In the genomic region with DNA sequence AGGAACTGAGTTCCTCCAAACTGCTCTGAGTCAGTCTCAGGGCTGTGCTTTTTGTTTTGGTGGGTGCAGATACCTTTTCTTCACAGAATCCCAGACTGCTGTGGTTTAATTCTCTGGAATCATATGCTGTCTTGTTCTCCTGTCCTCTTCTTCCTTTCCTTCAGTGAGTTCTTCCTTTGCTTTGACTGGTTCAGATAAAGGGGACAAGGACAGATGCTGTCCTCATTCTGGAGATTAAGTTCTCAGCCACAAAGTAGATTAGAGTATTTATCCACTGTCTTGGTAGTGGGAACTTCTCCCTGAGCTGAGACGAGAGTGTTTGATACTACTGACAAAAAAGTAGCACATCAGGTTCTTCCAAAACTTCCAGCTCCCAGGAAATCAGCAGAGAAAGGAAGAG, we compare ENCODE assay signal across 23 cellular contexts. TPM values are rescaled to one million over a fixed set of nuclear protein-coding genes. Genes with fewer than 3 reads are reported as not detected.
DNase-seq lines count a peak whose midpoint lies in the region; ATAC-seq, FAIRE-seq and TF ChIP-seq lines count a peak whose summit lies in the region.
"Had no signal": no experiment of that assay in that cellular context is flagged by ENCODE, and none has a peak within 500 bp of the region (broad histone marks: within the 10 kb centered on the region; RNA-seq: fewer than 3 reads in every experiment).

No MANE protein-coding gene starts in this region.

- DNase-seq in activated T-cell treated with anti-CD3 and anti-CD28 coated beads, Interleukin-2, amount 50 U/mL, for 24 hours = no peak
- DNase-seq in activated T-cell treated with anti-CD3 and anti-CD28 coated beads for 4 hours = no peak
- peak; percentile 55 for DNase-seq in D721Med (ENCODE audit: insufficient read length, low spot score)
- no peak for DNase-seq in naive thymus-derived CD8-positive, alpha-beta T cell
- DNase-seq: activated CD4-positive, alpha-beta T cell treated with anti-CD3 and anti-CD28 coated beads, Interleukin-2, amount 50 U/mL, for 1 hour; activated T-cell treated with anti-CD3 and anti-CD28 coated beads, Interleukin-2, amount 50 U/mL, for 1 hour; BE2C; effector CD8-positive, alpha-beta T cell; glutamatergic neuron; NCI-H1092 treated with DMSO at 0.1 percent for 48 hours; NCI-H1930; NCI-H345; NCI-H774; right lobe of liver; SHP77; stimulated activated CD8-positive, alpha-beta memory T cell treated with anti-CD3 and anti-CD28 coated beads, Interleukin-4, amount 100 ng/mL, for 48 hours had no signal

- no peak for ATAC-seq in activated T-helper 17 cell treated with anti-CD3 and anti-CD28 coated beads, Interleukin-2, amount 50 U/mL, for 72 hours (replicated peaks)
- ATAC-seq in naive thymus-derived CD8-positive, alpha-beta T cell = no peak
- ATAC-seq in HG03039 (IDR thresholded peaks at IDR 0.05; ENCODE audit: unreplicated experiment) = no peak
- no peak for ATAC-seq in GM21526 (IDR thresholded peaks at IDR 0.05; ENCODE audit: low FRiP score, unreplicated experiment)
- no peak for ATAC-seq in GM18868 (IDR thresholded peaks at IDR 0.05; ENCODE audit: unreplicated experiment)
- ATAC-seq: right lobe of liver had no signal

- H3K4me1 Mint-ChIP-seq in activated T-cell treated with anti-CD3 and anti-CD28 coated beads, Interleukin-2, amount 50 U/mL, for 24 hours (ENCODE audit: low read depth) = peaks cover 51% of the 10 kb centered on the region
- H3K4me1 Mint-ChIP-seq in activated T-helper 17 cell treated with anti-CD3 and anti-CD28 coated beads, Interleukin-2, amount 50 U/mL, for 72 hours = peaks cover 37% of the 10 kb centered on the region
- peaks cover 24 to 62% (median 45%) of the 10 kb centered on the region in 4 donors for H3K4me1 Mint-ChIP-seq in naive thymus-derived CD8-positive, alpha-beta T cell
- H3K4me1 Mint-ChIP-seq: nephron had no signal

- POLR2A ChIA-PET in naive thymus-derived CD8-positive, alpha-beta T cell (lab: Charles Lee) = interaction anchor here (1.6 kb wide), 1 partner anchor 12 kb away, joined by 6 read pairs; no protein-coding TSS in a partner anchor

- H3K27me3 Mint-ChIP-seq in activated T-cell treated with anti-CD3 and anti-CD28 coated beads, Interleukin-2, amount 50 U/mL, for 24 hours = no peaks in the 10 kb centered on the region
- no peaks in the 10 kb centered on the region for H3K27me3 Mint-ChIP-seq in activated T-helper 17 cell treated with anti-CD3 and anti-CD28 coated beads, Interleukin-2, amount 50 U/mL, for 72 hours
- no peaks in the 10 kb centered on the region for H3K27me3 Mint-ChIP-seq in naive thymus-derived CD8-positive, alpha-beta T cell

- H3K27ac Mint-ChIP-seq in activated T-cell treated with anti-CD3 and anti-CD28 coated beads, Interleukin-2, amount 50 U/mL, for 24 hours = peak overlapping the region; percentile 93
- peak overlapping the region; percentile 77 for H3K27ac Mint-ChIP-seq in activated T-helper 17 cell treated with anti-CD3 and anti-CD28 coated beads, Interleukin-2, amount 50 U/mL, for 72 hours
- peak overlapping the region in 6 of 10 donors; percentile 31 to 61 (median 40) for H3K27ac Mint-ChIP-seq in naive thymus-derived CD8-positive, alpha-beta T cell
- H3K27ac Mint-ChIP-seq: nephron had no signal

- no peak for TF ChIP-seq CTCF in D721Med (IDR thresholded peaks at IDR 0.05; ENCODE audit: insufficient read depth, missing control alignments)

- H3K9me3 Mint-ChIP-seq in activated T-cell treated with anti-CD3 and anti-CD28 coated beads, Interleukin-2, amount 50 U/mL, for 24 hours = no peaks in the 10 kb centered on the region
- no peaks in the 10 kb centered on the region for H3K9me3 Mint-ChIP-seq in activated T-helper 17 cell treated with anti-CD3 and anti-CD28 coated beads, Interleukin-2, amount 50 U/mL, for 72 hours
- no peaks in the 10 kb centered on the region for H3K9me3 Mint-ChIP-seq in naive thymus-derived CD8-positive, alpha-beta T cell
- H3K9me3 Mint-ChIP-seq: nephron had no signal

- no peak overlapping the region for H3K4me3 Mint-ChIP-seq in activated T-cell treated with anti-CD3 and anti-CD28 coated beads, Interleukin-2, amount 50 U/mL, for 24 hours
- H3K4me3 Mint-ChIP-seq in activated T-helper 17 cell treated with anti-CD3 and anti-CD28 coated beads, Interleukin-2, amount 50 U/mL, for 72 hours = peak overlapping the region; percentile 66
- peak overlapping the region in 2 of 10 donors; percentile 4 to 22 for H3K4me3 Mint-ChIP-seq in naive thymus-derived CD8-positive, alpha-beta T cell
- H3K4me3 Mint-ChIP-seq: nephron had no signal

- peaks cover 86% of the 10 kb centered on the region for H3K36me3 Mint-ChIP-seq in activated T-cell treated with anti-CD3 and anti-CD28 coated beads, Interleukin-2, amount 50 U/mL, for 24 hours (ENCODE audit: low read depth)
- peaks cover 89% of the 10 kb centered on the region for H3K36me3 Mint-ChIP-seq in activated T-helper 17 cell treated with anti-CD3 and anti-CD28 coated beads, Interleukin-2, amount 50 U/mL, for 72 hours (ENCODE audit: low read depth)
- H3K36me3 Mint-ChIP-seq in naive thymus-derived CD8-positive, alpha-beta T cell = peaks cover 8 to 78% (median 20%) of the 10 kb centered on the region in 3 donors

- FAIRE-seq in D721Med (lab: Jason Lieb, UNC) = peak; percentile 99
- FAIRE-seq: TTC549 had no signal

RNA-seq across cellular contexts. Expression of a gene that starts 13.3 kb away (rescaled TPM):
- 10 to 100 TPM; 58.2 to 79.9 TPM for total RNA-seq in activated T-helper 17 cell treated with anti-CD3 and anti-CD28 coated beads, Interleukin-2, amount 50 U/mL, for 72 hours
- 10 to 100 TPM; 75.2 to 78.8 TPM for total RNA-seq in naive thymus-derived CD8-positive, alpha-beta T cell
- 10 to 100 TPM; 25.0 to 43.4 (median 26.4) TPM for polyA plus RNA-seq in naive thymus-derived CD8-positive, alpha-beta T cell

RNA-seq across cellular contexts. Expression of a gene that starts 23.6 kb away (rescaled TPM):
- total RNA-seq in activated T-helper 17 cell treated with anti-CD3 and anti-CD28 coated beads, Interleukin-2, amount 50 U/mL, for 72 hours = 10 to 100 TPM; 16.6 to 24.1 TPM
- total RNA-seq in naive thymus-derived CD8-positive, alpha-beta T cell = 10 to 100 TPM; 13.5 TPM
- polyA plus RNA-seq in naive thymus-derived CD8-positive, alpha-beta T cell = 10 to 100 TPM in 1 of 3 donors, 1 to 10 TPM in 2; 7.9 to 13.4 (median 9.4) TPM

RNA-seq across cellular contexts. Expression of a gene that starts 30.8 kb away (rescaled TPM):
- 10 to 100 TPM; 10.9 to 12.3 TPM for total RNA-seq in activated T-helper 17 cell treated with anti-CD3 and anti-CD28 coated beads, Interleukin-2, amount 50 U/mL, for 72 hours
- 10 to 100 TPM in 1 of 2 experiments, 1 to 10 TPM in 1; 9.3 to 11.9 TPM for total RNA-seq in naive thymus-derived CD8-positive, alpha-beta T cell
- 10 to 100 TPM; 12.8 to 17.4 (median 15.7) TPM for polyA plus RNA-seq in naive thymus-derived CD8-positive, alpha-beta T cell

RNA-seq across cellular contexts. Expression of a gene that starts 31.2 kb away (rescaled TPM):
- total RNA-seq in activated T-helper 17 cell treated with anti-CD3 and anti-CD28 coated beads, Interleukin-2, amount 50 U/mL, for 72 hours = 10 to 100 TPM; 40.3 to 75.7 TPM
- total RNA-seq in naive thymus-derived CD8-positive, alpha-beta T cell = 10 to 100 TPM; 56.4 to 58.5 TPM
- 10 to 100 TPM; 69.9 to 85.8 (median 82.7) TPM for polyA plus RNA-seq in naive thymus-derived CD8-positive, alpha-beta T cell

RNA-seq across cellular contexts. Expression of a gene that starts 31.5 kb away (rescaled TPM):
- total RNA-seq in activated T-helper 17 cell treated with anti-CD3 and anti-CD28 coated beads, Interleukin-2, amount 50 U/mL, for 72 hours = 1 to 10 TPM in 1 of 2 donors, not detected in 1; 1.5 TPM
- total RNA-seq in naive thymus-derived CD8-positive, alpha-beta T cell = 10 to 100 TPM; 12.9 to 14.6 TPM
- polyA plus RNA-seq in naive thymus-derived CD8-positive, alpha-beta T cell = under 1 TPM in 1 of 3 donors, not detected in 2; 0.27 TPM
- total RNA-seq: A673 had no signal

Comparison
In these comparisons a context has a peak if more than half of its experiments do, and no peak if none do; other contexts are left out.
1. H3K27ac Mint-ChIP-seq: peak in every context shown above with its lines; median percentile 93 in activated T-cell treated with anti-CD3 and anti-CD28 coated beads, Interleukin-2, amount 50 U/mL, for 24 hours; 77 in activated T-helper 17 cell treated with anti-CD3 and anti-CD28 coated beads, Interleukin-2, amount 50 U/mL, for 72 hours; 40 in naive thymus-derived CD8-positive, alpha-beta T cell.